In the genomic region with DNA sequence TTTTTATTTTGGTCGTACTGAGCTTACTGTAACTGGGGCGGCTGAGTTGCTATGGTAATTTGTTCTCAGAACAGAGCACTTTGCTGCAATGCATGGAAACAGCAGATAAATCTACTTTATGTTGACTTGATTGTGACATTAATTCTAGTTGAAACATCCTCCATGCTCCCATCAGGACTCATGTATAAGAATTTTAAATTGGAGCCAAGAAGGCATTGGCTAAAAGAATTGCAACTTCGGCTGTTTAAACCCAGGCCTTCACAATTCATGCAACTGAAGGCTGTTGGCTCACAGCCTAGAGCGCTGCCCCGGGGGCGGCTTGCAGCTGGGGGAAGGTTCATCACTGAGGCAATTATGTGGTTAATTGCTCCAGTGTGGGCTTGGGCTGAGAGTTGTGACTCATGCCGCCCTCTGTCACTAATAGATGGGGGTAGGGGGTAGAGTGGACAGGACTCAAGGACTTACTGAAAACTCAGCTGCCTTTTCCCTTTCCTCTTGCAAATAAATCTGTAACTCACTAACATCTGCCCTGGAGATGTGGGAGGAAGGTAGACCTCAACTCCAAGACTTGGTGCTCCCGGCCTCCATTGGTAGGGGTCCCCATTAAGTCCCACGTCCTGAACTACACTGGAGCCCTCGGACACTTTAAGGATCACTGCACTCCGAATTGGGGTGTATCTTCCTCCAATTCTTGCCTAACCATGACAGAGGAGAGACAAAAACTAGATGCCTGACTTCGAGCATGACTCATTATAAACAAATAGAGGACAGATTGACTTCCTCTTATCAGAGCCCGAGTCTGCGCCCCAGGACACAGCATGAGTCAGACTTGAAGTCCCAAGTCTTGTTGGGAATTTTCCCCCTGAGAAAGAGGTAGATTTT, we compare ENCODE assay signal across 10 cellular contexts. TPM values are rescaled to one million over a fixed set of nuclear protein-coding genes. Genes with fewer than 3 reads are reported as not detected.
DNase-seq lines count a peak whose midpoint lies in the region; ATAC-seq and TF ChIP-seq lines count a peak whose summit lies in the region.
"Had no signal": no experiment of that assay in that cellular context is flagged by ENCODE, and none has a peak within 500 bp of the region (broad histone marks: within the 10 kb centered on the region; RNA-seq: fewer than 3 reads in every experiment).

No MANE protein-coding gene starts in this region.

- peak overlapping the region; percentile 85 for H4K8ac ChIP-seq in mesenchymal stem cell (ENCODE audit: low read length)

- no peak overlapping the region for H3K14ac ChIP-seq in mesenchymal stem cell (ENCODE audit: low read length in 2 of 2)

- no peaks in the 10 kb centered on the region for H3K79me1 ChIP-seq in mesenchymal stem cell (replicated peaks; ENCODE audit: low read length, poor library complexity, severe bottlenecking)

- no peak for TF ChIP-seq EP300 in transverse colon (IDR thresholded peaks at IDR 0.05; ENCODE audit: low read depth)

- H3K4me3 ChIP-seq in HUES6 (ENCODE audit: low read depth, low read length) = peak overlapping the region; percentile 40; the same call in 1 of the 2 replicates
- H3K4me3 ChIP-seq in RWPE2 (ENCODE audit: severe bottlenecking) = no peak overlapping the region
- peak overlapping the region in 56 of 59 donors; percentile 5 to 62 (median 42) for H3K4me3 ChIP-seq in dorsolateral prefrontal cortex
- peak overlapping the region in 1 of 2 experiments; percentile 77 for H3K4me3 ChIP-seq in mesenchymal stem cell (ENCODE audit: insufficient read depth in 1 of 2, low read depth in 1 of 2, low read length in 2 of 2)
- peak overlapping the region in 2 of 4 donors; percentile 8 to 33 for H3K4me3 ChIP-seq in transverse colon

- in situ Hi-C loops in transverse colon (cut with MboI; ENCODE audit: low pct_ligation_motif_present in 1 of 4, low pct_unique_long_range_greater_than_20kb in 1 of 4, low sequenced_read_pairs in 3 of 4) = no loop called here

- TF ChIP-seq POLR2A in transverse colon (IDR thresholded peaks at IDR 0.05) = no peak

- no peaks in the 10 kb centered on the region for H3K9me3 ChIP-seq in HUES6 (ENCODE audit: control insufficient read depth, insufficient read depth, low read depth, low read length)
- no peaks in the 10 kb centered on the region for H3K9me3 ChIP-seq in RWPE2 (ENCODE audit: severe bottlenecking)
- no peaks in the 10 kb centered on the region for H3K9me3 ChIP-seq in mesenchymal stem cell (ENCODE audit: control insufficient read depth, low read length)
- H3K9me3 ChIP-seq in transverse colon = no peaks in the 10 kb centered on the region

- no peak overlapping the region for H2BK5ac ChIP-seq in mesenchymal stem cell (ENCODE audit: low read depth, low read length, poor library complexity, severe bottlenecking)

- peak overlapping the region; percentile 93 for H4K91ac ChIP-seq in mesenchymal stem cell (ENCODE audit: low read length)

- H3K4me1 ChIP-seq in HUES6 (ENCODE audit: control insufficient read depth, insufficient read depth, low read length) (peaks cover 24% of the 10 kb centered on the region), RWPE2 (ENCODE audit: insufficient read depth, poor library complexity, severe bottlenecking) (peaks cover 21% of the 10 kb centered on the region), mesenchymal stem cell (ENCODE audit: control insufficient read depth, insufficient read depth, low read depth, low read length) (peaks cover 16% of the 10 kb centered on the region), transverse colon (peaks cover 8 to 21% (median 12%) of the 10 kb centered on the region in 4 donors)

- H3K27ac ChIP-seq in HUES6 (ENCODE audit: low read depth, low read length) (peak overlapping the region; percentile 44; the same call in 1 of the 2 replicates), RWPE2 (ENCODE audit: poor library complexity, severe bottlenecking) (peak overlapping the region; percentile 90), dorsolateral prefrontal cortex (peak overlapping the region in 57 of 59 donors; percentile 14 to 90 (median 78)), mesenchymal stem cell (ENCODE audit: low read length, poor library complexity, severe bottlenecking) (peak overlapping the region; percentile 97), transverse colon (peak overlapping the region; percentile 66 to 87 (median 70))

- peak; percentile 80 for ATAC-seq in GM21529 (IDR thresholded peaks at IDR 0.05; ENCODE audit: unreplicated experiment)
- ATAC-seq in RWPE2 (ENCODE audit: low read depth) = peak; percentile 94

- no peaks in the 10 kb centered on the region for H3K27me3 ChIP-seq in HUES6 (ENCODE audit: control insufficient read depth, insufficient read depth, low read length)
- no peaks in the 10 kb centered on the region for H3K27me3 ChIP-seq in RWPE2 (ENCODE audit: insufficient read depth, poor library complexity, severe bottlenecking)
- H3K27me3 ChIP-seq in dorsolateral prefrontal cortex = no peaks in the 10 kb centered on the region
- H3K27me3 ChIP-seq in mesenchymal stem cell (ENCODE audit: control insufficient read depth in 1 of 2, insufficient read depth in 1 of 2, low read length in 2 of 2) = no peaks in the 10 kb centered on the region
- no peaks in the 10 kb centered on the region for H3K27me3 ChIP-seq in transverse colon

- no peak overlapping the region for H2AFZ ChIP-seq in mesenchymal stem cell (ENCODE audit: low read depth, low read length)

- no peak overlapping the region for H2BK15ac ChIP-seq in mesenchymal stem cell (ENCODE audit: low read depth, poor library complexity, severe bottlenecking)

- H2AK5ac ChIP-seq in mesenchymal stem cell (ENCODE audit: low read length, severe bottlenecking) = peak overlapping the region; percentile 56

- H2BK120ac ChIP-seq in mesenchymal stem cell (ENCODE audit: low read depth, low read length) = peak overlapping the region; percentile 79

- intact Hi-C loops in dorsolateral prefrontal cortex (cut with DNase I) = no loop called here
- intact Hi-C loops in transverse colon (cut with DNase I; ENCODE audit: low total_unique reads) = no loop called here

- WGBS in mesenchymal stem cell = 0% methylated on average over 13 of the region's 14 CpGs
- WGBS in transverse colon (ENCODE audit: low coverage in 1 of 2), 2 donors = 4 to 15% methylated on average over 8 to 14 of the region's 14 CpGs

- no peaks in the 10 kb centered on the region for H3K36me3 ChIP-seq in HUES6 (ENCODE audit: control insufficient read depth, insufficient read depth, low read length)
- H3K36me3 ChIP-seq in RWPE2 (ENCODE audit: low read depth) = no peaks in the 10 kb centered on the region
- H3K36me3 ChIP-seq in mesenchymal stem cell (ENCODE audit: control insufficient read depth in 1 of 2, insufficient read depth in 2 of 2, low read depth in 1 of 2, low read length in 2 of 2) = no peaks in the 10 kb centered on the region
- H3K36me3 ChIP-seq in transverse colon = no peaks in the 10 kb centered on the region

- H3K9ac ChIP-seq in HUES6 (ENCODE audit: low read length) (peak overlapping the region; percentile 74), mesenchymal stem cell (ENCODE audit: low read length) (peak overlapping the region; percentile 92)

- peak overlapping the region; percentile 33 to 89 for H2BK12ac ChIP-seq in mesenchymal stem cell (ENCODE audit: low read length in 2 of 2)

- no peak for TF ChIP-seq CTCF in RWPE2 (IDR thresholded peaks at IDR 0.05; ENCODE audit: poor library complexity, severe bottlenecking)
- TF ChIP-seq CTCF in dorsolateral prefrontal cortex (IDR thresholded peaks at IDR 0.05 in 54 of 56, conservative IDR thresholded peaks at IDR 0.05 in 2 of 56; ENCODE audit: low read depth in 1 of 56, partially characterized antibody in 56 of 56) = no peak
- TF ChIP-seq CTCF in transverse colon (IDR thresholded peaks at IDR 0.05) = no peak

- DNase-seq in NCI-H524 (lab: John Stamatoyannopoulos, UW) (peak; percentile 8 to 43), NCI-H524 treated with DMSO at 0.1 percent for 48 hours (lab: John Stamatoyannopoulos, UW) (no peak), RWPE2 (ENCODE audit: low spot score) (peak; percentile 87), dorsolateral prefrontal cortex (peak in 4 of 10 donors; percentile 47 to 56 (median 50)), mesenchymal stem cell (peak; percentile 99), transverse colon (peak; percentile 69)
- DNase-seq: DND-41, naive B cell had no signal

- H3K4me2 ChIP-seq in mesenchymal stem cell (ENCODE audit: low read length, poor library complexity, severe bottlenecking) = peak overlapping the region; percentile 63

- peak overlapping the region; percentile 21 to 91 for H3K4ac ChIP-seq in mesenchymal stem cell (ENCODE audit: low read depth in 1 of 2, low read length in 2 of 2)

- no peak overlapping the region for H3K23ac ChIP-seq in mesenchymal stem cell (ENCODE audit: low read length in 2 of 2)

- peak overlapping the region; percentile 91 to 98 for H3K18ac ChIP-seq in mesenchymal stem cell (ENCODE audit: low read depth in 1 of 2, low read length in 2 of 2)

RNA-seq across cellular contexts. Expression of a gene that starts 37.5 kb away (rescaled TPM):
- total RNA-seq in dorsolateral prefrontal cortex (10 to 100 TPM in 119 of 120 experiments, 1 to 10 TPM in 1; 9.7 to 26.2 (median 16.9) TPM), transverse colon (10 to 100 TPM in 1 of 4 donors, 1 to 10 TPM in 3; 3.8 to 14.1 (median 4.8) TPM)
- polyA plus RNA-seq in mesenchymal stem cell (2013, experiment 1 of 2) = 5.7 TPM
- polyA plus RNA-seq in mesenchymal stem cell (2013, experiment 2 of 2) = 5.2 TPM

Comparison
In these comparisons a context has a peak if more than half of its experiments do, and no peak if none do; other contexts are left out.
1. H3K27ac ChIP-seq: peak in every context shown above with its lines; median percentile 97 in mesenchymal stem cell; 90 in RWPE2; 78 in dorsolateral prefrontal cortex; 70 in transverse colon; 44 in HUES6.